In the genomic region with DNA sequence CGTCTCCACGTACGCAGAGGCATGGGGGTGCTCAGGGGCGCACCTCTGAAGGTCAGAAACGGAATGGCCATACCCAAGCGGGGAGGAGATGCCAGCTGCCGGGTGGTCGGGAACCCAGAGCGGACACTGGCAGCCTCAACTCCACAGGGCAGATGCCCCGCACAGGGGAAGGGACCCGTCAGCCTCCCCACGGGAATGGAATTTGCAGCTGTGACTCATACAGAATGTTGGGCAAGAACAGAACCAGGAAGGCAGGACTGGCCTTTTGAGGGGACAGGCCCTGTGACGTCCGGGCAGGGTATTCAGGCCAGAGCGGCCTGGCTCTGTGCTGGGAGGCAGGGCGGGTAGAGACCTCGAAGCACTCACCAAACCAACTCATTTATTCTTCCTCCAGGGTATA, we compare ENCODE assay signal across 13 cellular contexts. TPM values are rescaled to one million over a fixed set of nuclear protein-coding genes. Genes with fewer than 3 reads are reported as not detected.
DNase-seq lines count a peak whose midpoint lies in the region; ATAC-seq and TF ChIP-seq lines count a peak whose summit lies in the region.
"Had no signal": no experiment of that assay in that cellular context is flagged by ENCODE, and none has a peak within 500 bp of the region (broad histone marks: within the 10 kb centered on the region; RNA-seq: fewer than 3 reads in every experiment).

No MANE protein-coding gene starts in this region.

- peak overlapping the region; percentile 75 for H3K27ac Mint-ChIP-seq in Caco-2 (ENCODE audit: unreplicated experiment)

- no peaks in the 10 kb centered on the region for H3K9me3 Mint-ChIP-seq in Caco-2 (ENCODE audit: unreplicated experiment)

- H3K27me3 Mint-ChIP-seq in Caco-2 (ENCODE audit: insufficient read depth, unreplicated experiment), result no peaks in the 10 kb centered on the region

- H3K36me3 ChIP-seq in Caco-2 (ENCODE audit: control insufficient read depth, insufficient read depth, low read length) (peaks cover 2% of the 10 kb centered on the region), gastrocnemius medialis (no peaks in the 10 kb centered on the region), H7 (replicated peaks; ENCODE audit: control insufficient read depth, insufficient read depth, low read length) (peaks cover 42% of the 10 kb centered on the region)
- no peaks in the 10 kb centered on the region for H3K36me3 ChIP-seq in effector memory CD4-positive, alpha-beta T cell (ENCODE audit: control insufficient read depth, insufficient read depth, low read length)

- no peaks in the 10 kb centered on the region for H3K27me3 ChIP-seq in Caco-2 (replicated peaks; ENCODE audit: control insufficient read depth, insufficient read depth, low read length)
- H3K27me3 ChIP-seq in gastrocnemius medialis, result no peaks in the 10 kb centered on the region
- no peaks in the 10 kb centered on the region for H3K27me3 ChIP-seq in H7 (ENCODE audit: control insufficient read depth, insufficient read depth, low read length)
- no peaks in the 10 kb centered on the region for H3K27me3 ChIP-seq in effector memory CD4-positive, alpha-beta T cell (replicated peaks; ENCODE audit: control insufficient read depth, insufficient read depth, low read length, poor library complexity, severe bottlenecking)
- H3K27me3 ChIP-seq: SJCRH30 had no signal

- in situ Hi-C loops in gastrocnemius medialis (cut with MboI; ENCODE audit: low sequenced_read_pairs in 4 of 4), result loop anchor here in 1 of 4 donors (5.0 kb wide), 1 partner anchor 67 kb away; no protein-coding TSS in a partner anchor

- peaks cover 97% of the 10 kb centered on the region for H3K36me3 Mint-ChIP-seq in Caco-2 (ENCODE audit: insufficient read depth, unreplicated experiment)

- H3K4me3 ChIP-seq in Caco-2 (ENCODE audit: low read depth, low read length) (no peak overlapping the region), fibroblast of pulmonary artery (replicated peaks; ENCODE audit: low read depth, low read length) (no peak overlapping the region), gastrocnemius medialis (no peak overlapping the region), H7 (ENCODE audit: insufficient read depth, low read depth, low read length) (no peak overlapping the region)
- no peak overlapping the region for H3K4me3 ChIP-seq in effector memory CD4-positive, alpha-beta T cell (ENCODE audit: insufficient read depth, low read depth, low read length, poor library complexity, severe bottlenecking)
- H3K4me3 ChIP-seq: SJCRH30 had no signal

- CTCF ChIA-PET in Caco-2 (lab: Charles Lee), result interaction anchor here (0.6 kb wide), 1 partner anchor 10 kb away, joined by 3 read pairs; no protein-coding TSS in a partner anchor

- intact Hi-C loops in Caco-2 (cut with micrococcal nuclease; ENCODE audit: unreplicated experiment) (no loop called here), gastrocnemius medialis (cut with DNase I; ENCODE audit: low total_unique reads) (loop anchor here (5.0 kb wide), 1 partner anchor 73 kb away; no protein-coding TSS in a partner anchor)

- H3K27ac ChIP-seq in VCaP (peak overlapping the region; percentile 96), gastrocnemius medialis (peak overlapping the region; percentile 53 to 77 (median 57))
- H3K27ac ChIP-seq in effector memory CD4-positive, alpha-beta T cell (ENCODE audit: insufficient read depth, low read length, poor library complexity, severe bottlenecking), result no peak overlapping the region
- H3K27ac ChIP-seq: SJCRH30 had no signal

- TF ChIP-seq POLR2A in gastrocnemius medialis (IDR thresholded peaks at IDR 0.05), result peak in 1 of 2 donors; percentile 18

- POLR2A ChIA-PET in Caco-2 (lab: Charles Lee), result no interaction called here

- H3K4me1 ChIP-seq in Caco-2 (no peaks in the 10 kb centered on the region; the same call in 1 of the 2 replicates), gastrocnemius medialis (peaks cover 30 to 46% of the 10 kb centered on the region in 2 donors)
- H3K4me1 ChIP-seq in effector memory CD4-positive, alpha-beta T cell (ENCODE audit: control insufficient read depth, insufficient read depth, low read length, poor library complexity, severe bottlenecking), result peaks cover 10% of the 10 kb centered on the region

- BruUV-seq in Caco-2 (replicated peaks; lab: Mats Ljungman, UMichigan), result no TSS peak

- H3K4me1 Mint-ChIP-seq in Caco-2 (ENCODE audit: low read depth, unreplicated experiment), result peaks cover 6% of the 10 kb centered on the region

- TF ChIP-seq CTCF in Caco-2 (IDR thresholded peaks at IDR 0.05; ENCODE audit: insufficient read depth in 1 of 2, low read depth in 1 of 2, low read length in 1 of 2, severe bottlenecking in 1 of 2, unreplicated experiment in 1 of 2) (no peak), VCaP (conservative IDR thresholded peaks at IDR 0.05) (no peak), fibroblast of pulmonary artery (IDR thresholded peaks at IDR 0.05; ENCODE audit: low read length, missing control alignments) (no peak), gastrocnemius medialis (IDR thresholded peaks at IDR 0.05 in 4 of 5, conservative IDR thresholded peaks at IDR 0.05 in 1 of 5) (no peak)

- no peak overlapping the region for H3K4me3 Mint-ChIP-seq in Caco-2 (ENCODE audit: unreplicated experiment)

- H3K9me3 ChIP-seq in Caco-2 (no peaks in the 10 kb centered on the region), gastrocnemius medialis (no peaks in the 10 kb centered on the region)
- H3K9me3 ChIP-seq in effector memory CD4-positive, alpha-beta T cell (ENCODE audit: control insufficient read depth, low read length), result no peaks in the 10 kb centered on the region
- H3K9me3 ChIP-seq: SJCRH30 had no signal

- ATAC-seq in gastrocnemius medialis, result peak; percentile 52 to 65
- ATAC-seq in GM21528 (IDR thresholded peaks at IDR 0.05; ENCODE audit: low FRiP score, unreplicated experiment), result no peak

- DNase-seq in Caco-2 (no peak), fibroblast of pulmonary artery (ENCODE audit: low read depth) (peak; percentile 51), gastrocnemius medialis (peak; percentile 37 to 75), HuH-7 (ENCODE audit: low spot score) (no peak), H7 (no peak)
- no peak for DNase-seq in effector memory CD4-positive, alpha-beta T cell
- DNase-seq: dermis blood vessel endothelial cell, DND-41, NCI-H1930, SJCRH30 had no signal

RNA-seq across cellular contexts. Expression of a gene that starts 7.5 kb away (rescaled TPM):
- total RNA-seq in Caco-2 (2022), result 171 and 190 TPM in 2 replicates
- total RNA-seq in gastrocnemius medialis, result 1 to 10 TPM in 1 of 4 donors, under 1 TPM in 3; 0.22 to 2.1 (median 0.60) TPM
- 48.4 and 56.5 TPM in 2 replicates for total RNA-seq in H7 (2014; rRNA removed; shearing (Covaris generic))

RNA-seq across cellular contexts. Expression of a gene that starts 7.8 kb away (rescaled TPM):
- total RNA-seq in Caco-2 (2022) (68.5 and 83.0 TPM in 2 replicates), gastrocnemius medialis (10 to 100 TPM; 11.7 to 14.3 (median 12.1) TPM)
- total RNA-seq in H7 (2014; rRNA removed; shearing (Covaris generic)), result 36.4 and 43.0 TPM in 2 replicates

RNA-seq across cellular contexts. Expression of a gene that starts 11.0 kb away (rescaled TPM):
- 169 and 193 TPM in 2 replicates for total RNA-seq in Caco-2 (2022)
- 100 to 1,000 TPM; 104 to 218 (median 163) TPM for total RNA-seq in gastrocnemius medialis
- total RNA-seq in H7 (2014; rRNA removed; shearing (Covaris generic)), result 24.4 and 24.5 TPM in 2 replicates

RNA-seq across cellular contexts. Expression of a gene that starts 33.2 kb away (rescaled TPM):
- total RNA-seq in Caco-2 (2022) (not detected in 2 replicates), gastrocnemius medialis (not detected)
- not detected in 2 replicates for total RNA-seq in H7 (2014; rRNA removed; shearing (Covaris generic))
- total RNA-seq: dermis blood vessel endothelial cell, kidney epithelial cell, SJCRH30 had no signal

RNA-seq across cellular contexts. Expression of a gene that starts 34.7 kb away (rescaled TPM):
- total RNA-seq in Caco-2 (2022) (82.0 and 88.8 TPM in 2 replicates), gastrocnemius medialis (1 to 10 TPM in 1 of 4 donors, under 1 TPM in 1, not detected in 2; 0.44 to 3.3 TPM)
- total RNA-seq in H7 (2014; rRNA removed; shearing (Covaris generic)), result 152 and 154 TPM in 2 replicates

Comparison
In these comparisons a context has a peak if more than half of its experiments do, and no peak if none do; other contexts are left out.
1. DNase-seq: peak in fibroblast of pulmonary artery (single experiment) and gastrocnemius medialis (2 of 2); none in Caco-2 (0 of 2), HuH-7 (single experiment), H7 (single experiment) and effector memory CD4-positive, alpha-beta T cell (0 of 3).
2. RNA of a gene that starts 7.5 kb away (total RNA-seq): 171 to 190 TPM in Caco-2 and 48.4 to 56.5 TPM in H7; 0.22 to 2.1 TPM in gastrocnemius medialis; every median in the first group is over 10 times any median in the second.